15 cellular contexts compared by ENCODE assay signal in genomic region chr5:96932026-96932425, GRCh38. TPM values are rescaled to one million over a fixed set of nuclear protein-coding genes. Genes with fewer than 3 reads are reported as not detected.
A peak's percentile ranks its signal among the peaks of the same experiment; 100 is the strongest.
DNase-seq lines count a peak whose midpoint lies in the region; ATAC-seq and TF ChIP-seq lines count a peak whose summit lies in the region.
"Had no signal": no experiment of that assay in that cellular context is flagged by ENCODE, and none has a peak within 500 bp of the region (broad histone marks: within the 10 kb centered on the region; RNA-seq: fewer than 3 reads in every experiment).

No MANE protein-coding gene starts in this region.

- H3K4me3 Mint-ChIP-seq in activated naive CD4-positive, alpha-beta T cell treated with anti-CD3 and anti-CD28 coated beads, Interleukin-2, amount 10 ng/mL, durations not matched to agents 7 days and 5 days: peak overlapping the region; percentile 84
- peak overlapping the region; percentile 92 to 99 for H3K4me3 Mint-ChIP-seq in stimulated activated naive CD8-positive, alpha-beta T cell treated with anti-CD3 and anti-CD28 coated beads, Interleukin-15, amount 100 ng/mL, for 72 hours

- H3F3A ChIP-seq in SU-DHL-6 (ENCODE audit: insufficient read depth): peaks cover 49% of the 10 kb centered on the region

- no peaks in the 10 kb centered on the region for H3K9me2 ChIP-seq in SU-DHL-6 (replicated peaks; ENCODE audit: insufficient read depth, low read length)

- no peaks in the 10 kb centered on the region for H4K20me1 ChIP-seq in SU-DHL-6 (ENCODE audit: low read depth, low read length)

- TF ChIP-seq CTCF in SU-DHL-6 (IDR thresholded peaks at IDR 0.05; ENCODE audit: insufficient read depth, low read length, poor library complexity, severe bottlenecking) (no peak), BE2C (IDR thresholded peaks at IDR 0.05; ENCODE audit: low read depth, low read length) (no peak)

- CTCF ChIA-PET in activated naive CD4-positive, alpha-beta T cell treated with anti-CD3 and anti-CD28 coated beads, Interleukin-2, amount 10 ng/mL, durations not matched to agents 7 days and 5 days (lab: Charles Lee): interaction anchor here (1.0 to 2.1 kb wide), 3 partner anchors 63 to 124 kb away, joined by 3 to 6 read pairs (median 4); partner anchors contain the start of gene ERAP1

- peaks cover 25% of the 10 kb centered on the region for H3K79me2 ChIP-seq in SU-DHL-6 (ENCODE audit: insufficient read depth, low read length)

- peak overlapping the region; percentile 99 for H3K27ac Mint-ChIP-seq in activated naive CD4-positive, alpha-beta T cell treated with anti-CD3 and anti-CD28 coated beads, Interleukin-2, amount 10 ng/mL, durations not matched to agents 7 days and 5 days
- no peak overlapping the region for H3K27ac Mint-ChIP-seq in activated naive CD4-positive, alpha-beta T cell treated with anti-CD3 and anti-CD28 coated beads, Interleukin-2, amount 50 U/mL, for 72 hours
- no peak overlapping the region for H3K27ac Mint-ChIP-seq in stimulated activated naive CD8-positive, alpha-beta T cell treated with anti-CD3 and anti-CD28 coated beads, Interleukin-15, amount 100 ng/mL, for 72 hours
- H3K27ac Mint-ChIP-seq: progenitor cell of endocrine pancreas had no signal

- H3K9ac ChIP-seq in SU-DHL-6 (ENCODE audit: low read length): peak overlapping the region; percentile 97

- H3K4me1 ChIP-seq in effector memory CD4-positive, alpha-beta T cell (ENCODE audit: control insufficient read depth, insufficient read depth, low read length, poor library complexity, severe bottlenecking): peaks cover 11% of the 10 kb centered on the region
- peaks cover 7% of the 10 kb centered on the region; the same call in 1 of the 2 replicates for H3K4me1 ChIP-seq in BE2C

- H3K36me3 ChIP-seq in SU-DHL-6 (ENCODE audit: low read length) (no peaks in the 10 kb centered on the region), BE2C (no peaks in the 10 kb centered on the region)
- H3K36me3 ChIP-seq in effector memory CD4-positive, alpha-beta T cell (ENCODE audit: control insufficient read depth, insufficient read depth, low read length): no peaks in the 10 kb centered on the region
- H3K36me3 ChIP-seq: breast epithelium, tibial nerve had no signal

- peaks cover 41% of the 10 kb centered on the region for H3K36me3 Mint-ChIP-seq in activated naive CD4-positive, alpha-beta T cell treated with anti-CD3 and anti-CD28 coated beads, Interleukin-2, amount 10 ng/mL, durations not matched to agents 7 days and 5 days
- peaks cover 7 to 24% of the 10 kb centered on the region in 2 donors for H3K36me3 Mint-ChIP-seq in activated naive CD4-positive, alpha-beta T cell treated with anti-CD3 and anti-CD28 coated beads, Interleukin-2, amount 50 U/mL, for 72 hours

- H3K27me3 Mint-ChIP-seq in activated naive CD4-positive, alpha-beta T cell treated with anti-CD3 and anti-CD28 coated beads, Interleukin-2, amount 10 ng/mL, durations not matched to agents 7 days and 5 days: no peaks in the 10 kb centered on the region
- H3K27me3 Mint-ChIP-seq in stimulated activated naive CD8-positive, alpha-beta T cell treated with anti-CD3 and anti-CD28 coated beads, Interleukin-15, amount 100 ng/mL, for 72 hours: no peaks in the 10 kb centered on the region
- H3K27me3 Mint-ChIP-seq: progenitor cell of endocrine pancreas had no signal

- H3K9me3 Mint-ChIP-seq in activated naive CD4-positive, alpha-beta T cell treated with anti-CD3 and anti-CD28 coated beads, Interleukin-2, amount 10 ng/mL, durations not matched to agents 7 days and 5 days: no peaks in the 10 kb centered on the region
- H3K9me3 Mint-ChIP-seq in activated naive CD4-positive, alpha-beta T cell treated with anti-CD3 and anti-CD28 coated beads, Interleukin-2, amount 50 U/mL, for 72 hours: peaks cover 0 to 5% of the 10 kb centered on the region in 2 donors
- H3K9me3 Mint-ChIP-seq in stimulated activated naive CD8-positive, alpha-beta T cell treated with anti-CD3 and anti-CD28 coated beads, Interleukin-15, amount 100 ng/mL, for 72 hours: no peaks in the 10 kb centered on the region

- H3K9me3 ChIP-seq in SU-DHL-6 (ENCODE audit: insufficient read depth, low read length) (no peaks in the 10 kb centered on the region), BE2C (no peaks in the 10 kb centered on the region)
- no peaks in the 10 kb centered on the region for H3K9me3 ChIP-seq in effector memory CD4-positive, alpha-beta T cell (ENCODE audit: control insufficient read depth, low read length)
- H3K9me3 ChIP-seq: breast epithelium, tibial nerve had no signal

- H3K4me2 ChIP-seq in SU-DHL-6 (ENCODE audit: low read depth, low read length, poor library complexity, severe bottlenecking): peak overlapping the region; percentile 91

- H3K27ac ChIP-seq in SU-DHL-6 (ENCODE audit: low read depth, low read length): peak overlapping the region; percentile 98
- H3K27ac ChIP-seq in effector memory CD4-positive, alpha-beta T cell (ENCODE audit: insufficient read depth, low read length, poor library complexity, severe bottlenecking): no peak overlapping the region
- H3K27ac ChIP-seq: breast epithelium had no signal

- peaks cover 48% of the 10 kb centered on the region for H3K4me1 Mint-ChIP-seq in activated naive CD4-positive, alpha-beta T cell treated with anti-CD3 and anti-CD28 coated beads, Interleukin-2, amount 10 ng/mL, durations not matched to agents 7 days and 5 days
- H3K4me1 Mint-ChIP-seq in stimulated activated naive CD8-positive, alpha-beta T cell treated with anti-CD3 and anti-CD28 coated beads, Interleukin-15, amount 100 ng/mL, for 72 hours: peaks cover 52% of the 10 kb centered on the region

- no peak overlapping the region for H2AFZ ChIP-seq in SU-DHL-6 (ENCODE audit: low read depth, low read length, severe bottlenecking)

- no peak for ATAC-seq in activated naive CD4-positive, alpha-beta T cell treated with anti-CD3 and anti-CD28 coated beads, Interleukin-2, amount 50 U/mL, for 72 hours
- no peak for ATAC-seq in stimulated activated naive CD8-positive, alpha-beta T cell treated with anti-CD3 and anti-CD28 coated beads, Interleukin-15, amount 100 ng/mL, for 72 hours
- ATAC-seq in HG03175 (IDR thresholded peaks at IDR 0.05; ENCODE audit: unreplicated experiment): no peak

- no peak for DNase-seq in activated naive CD4-positive, alpha-beta T cell treated with anti-CD3 and anti-CD28 coated beads, Interleukin-2, amount 10 ng/mL, durations not matched to agents 7 days and 5 days
- no peak for DNase-seq in activated naive CD4-positive, alpha-beta T cell treated with anti-CD3 and anti-CD28 coated beads, Interleukin-2, amount 50 U/mL, for 72 hours (ENCODE audit: low spot score in 2 of 2)
- DNase-seq in effector memory CD4-positive, alpha-beta T cell: no peak
- no peak for DNase-seq in stimulated activated naive CD8-positive, alpha-beta T cell treated with anti-CD3 and anti-CD28 coated beads, Interleukin-15, amount 100 ng/mL, for 72 hours
- no peak for DNase-seq in stimulated activated CD4-positive, alpha-beta T cell treated with anti-CD3 and anti-CD28 coated beads, Interleukin-12 subunit alpha, Interleukin-12 subunit beta, amount 100 ng/mL, for 4 hours
- DNase-seq in BE2C: no peak
- DNase-seq: activated CD4-positive, CD25-positive, alpha-beta regulatory T cell; DMS79 treated with DMSO at 0.1 percent for 48 hours; NCI-H2107; stimulated activated CD4-positive, alpha-beta T cell treated with anti-CD3 and anti-CD28 coated beads, Interleukin-15, amount 100 ng/mL, for 24 hours had no signal

- H3K27me3 ChIP-seq in SU-DHL-6 (ENCODE audit: low read length) (no peaks in the 10 kb centered on the region; the same call in 1 of the 2 replicates), BE2C (no peaks in the 10 kb centered on the region)
- H3K27me3 ChIP-seq in effector memory CD4-positive, alpha-beta T cell (replicated peaks; ENCODE audit: control insufficient read depth, insufficient read depth, low read length, poor library complexity, severe bottlenecking): no peaks in the 10 kb centered on the region
- H3K27me3 ChIP-seq: breast epithelium, tibial nerve had no signal

- H3K4me3 ChIP-seq in SU-DHL-6 (ENCODE audit: insufficient read depth, low read length, poor library complexity, severe bottlenecking) (peak overlapping the region; percentile 62), BE2C (ENCODE audit: low read depth, low read length) (no peak overlapping the region)
- H3K4me3 ChIP-seq in effector memory CD4-positive, alpha-beta T cell (ENCODE audit: insufficient read depth, low read depth, low read length, poor library complexity, severe bottlenecking): peak overlapping the region; percentile 92
- H3K4me3 ChIP-seq: breast epithelium, tibial nerve had no signal

RNA-seq across cellular contexts. Expression of gene LNPEP, which starts 3.9 kb away (rescaled TPM):
- total RNA-seq in activated naive CD4-positive, alpha-beta T cell treated with anti-CD3 and anti-CD28 coated beads, Interleukin-2, amount 50 U/mL, for 72 hours: 10 to 100 TPM; 60.4 to 64.7 TPM
- polyA plus RNA-seq in BE2C (2012; ENCODE audit: insufficient read depth, insufficient read length, low read depth): 4.8 TPM

RNA-seq across cellular contexts. Expression of gene ERAP2, which starts 55.7 kb away (rescaled TPM):
- total RNA-seq in activated naive CD4-positive, alpha-beta T cell treated with anti-CD3 and anti-CD28 coated beads, Interleukin-2, amount 50 U/mL, for 72 hours: 10 to 100 TPM; 34.4 to 87.8 TPM
- polyA plus RNA-seq in BE2C (2012; ENCODE audit: insufficient read depth, insufficient read length, low read depth): 0.80 TPM
- total RNA-seq: progenitor cell of endocrine pancreas had no signal
